10 cellular contexts compared by ENCODE assay signal in the genomic region with DNA sequence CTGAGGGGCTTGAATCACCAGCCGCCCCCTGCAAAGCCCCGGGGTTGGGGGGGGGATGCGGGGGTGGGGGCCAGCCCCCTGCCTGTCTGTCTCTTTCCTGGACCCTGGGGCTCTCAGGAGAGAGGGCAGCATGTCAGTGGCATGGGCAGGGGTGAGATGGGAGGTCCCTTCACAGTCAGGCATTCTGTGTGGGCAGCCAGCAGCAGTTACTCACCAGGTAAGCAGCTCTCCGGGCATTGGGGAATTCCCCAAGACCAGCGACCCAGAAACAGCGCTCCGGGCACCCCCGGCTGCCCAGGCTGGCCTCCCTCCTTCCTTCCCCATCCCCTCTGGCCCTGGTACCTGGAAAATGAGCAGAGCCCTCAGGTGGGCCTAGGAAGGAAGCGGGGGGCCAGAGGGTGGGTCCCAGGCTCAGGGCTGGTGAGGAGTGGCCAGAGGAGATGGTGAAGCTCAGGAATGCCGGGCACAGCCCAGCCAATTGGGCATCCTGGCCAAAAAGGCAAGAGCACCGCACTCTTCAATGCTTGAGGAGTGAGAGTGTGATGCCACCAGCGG. TPM values are rescaled to one million over a fixed set of nuclear protein-coding genes. Genes with fewer than 3 reads are reported as not detected.
DNase-seq lines count a peak whose midpoint lies in the region; ATAC-seq and TF ChIP-seq lines count a peak whose summit lies in the region.
"Had no signal": no experiment of that assay in that cellular context is flagged by ENCODE, and none has a peak within 500 bp of the region (broad histone marks: within the 10 kb centered on the region; RNA-seq: fewer than 3 reads in every experiment).

No MANE protein-coding gene starts in this region.

- no peaks in the 10 kb centered on the region for H4K20me1 ChIP-seq in OCI-LY3 (ENCODE audit: insufficient read depth, low read length)

- 92% methylated on average over 4 of the region's 12 CpGs for WGBS in suprapubic skin

- TF ChIP-seq EP300 in suprapubic skin (IDR thresholded peaks at IDR 0.05): no peak

- no peak overlapping the region for H3K27ac Mint-ChIP-seq in activated CD4-positive, alpha-beta T cell treated with anti-CD3 and anti-CD28 coated beads for 36 hours

- H2AFZ ChIP-seq in OCI-LY3 (ENCODE audit: low read depth, low read length): no peak overlapping the region; the same call in 1 of the 2 replicates

- H3K9ac ChIP-seq in OCI-LY3 (ENCODE audit: low read length) (no peak overlapping the region), skeletal muscle satellite cell (ENCODE audit: low read depth, low read length) (peak overlapping the region; percentile 72)

- intact Hi-C loops in activated CD4-positive, alpha-beta T cell treated with anti-CD3 and anti-CD28 coated beads for 36 hours (cut with DNase I, micrococcal nuclease): no loop called here

- POLR2A ChIA-PET in activated CD4-positive, alpha-beta T cell treated with anti-CD3 and anti-CD28 coated beads for 36 hours (lab: Charles Lee): no interaction called here

- peaks cover 43% of the 10 kb centered on the region for H3K4me1 ChIP-seq in OCI-LY3 (ENCODE audit: low read length)
- H3K4me1 ChIP-seq in skeletal muscle satellite cell (ENCODE audit: control insufficient read depth, insufficient read depth, low read length): peaks cover 72% of the 10 kb centered on the region
- peaks cover 65% of the 10 kb centered on the region for H3K4me1 ChIP-seq in suprapubic skin

- H3K27ac ChIP-seq in OCI-LY3 (ENCODE audit: low read length) (no peak overlapping the region), suprapubic skin (no peak overlapping the region)

- H3K9me3 ChIP-seq in OCI-LY3 (ENCODE audit: insufficient read depth, low read length) (no peaks in the 10 kb centered on the region), skeletal muscle satellite cell (replicated peaks; ENCODE audit: low read length) (no peaks in the 10 kb centered on the region), suprapubic skin (no peaks in the 10 kb centered on the region)
- H3K9me3 ChIP-seq: vagina had no signal

- peaks cover 3% of the 10 kb centered on the region for H3K36me3 Mint-ChIP-seq in activated CD4-positive, alpha-beta T cell treated with anti-CD3 and anti-CD28 coated beads for 36 hours (ENCODE audit: low read depth)

- no peak overlapping the region for H3K4me3 Mint-ChIP-seq in activated CD4-positive, alpha-beta T cell treated with anti-CD3 and anti-CD28 coated beads for 36 hours

- H3K4me1 Mint-ChIP-seq in activated CD4-positive, alpha-beta T cell treated with anti-CD3 and anti-CD28 coated beads for 36 hours: peaks cover 39% of the 10 kb centered on the region

- no peaks in the 10 kb centered on the region for H3K9me3 Mint-ChIP-seq in activated CD4-positive, alpha-beta T cell treated with anti-CD3 and anti-CD28 coated beads for 36 hours (ENCODE audit: low read depth)

- peak; percentile 59 for ATAC-seq in activated CD4-positive, alpha-beta T cell treated with anti-CD3 and anti-CD28 coated beads for 36 hours

- peak overlapping the region; percentile 59 for H3K4me2 ChIP-seq in OCI-LY3 (ENCODE audit: low read length)
- peak overlapping the region; percentile 56 for H3K4me2 ChIP-seq in skeletal muscle satellite cell (ENCODE audit: low read length)

- no peak for TF ChIP-seq CTCF in OCI-LY3 (IDR thresholded peaks at IDR 0.05; ENCODE audit: low read depth, low read length)
- TF ChIP-seq CTCF in choroid plexus epithelial cell (conservative IDR thresholded peaks at IDR 0.05; ENCODE audit: low read depth, low read length): no peak
- no peak for TF ChIP-seq CTCF in GM10266 (IDR thresholded peaks at IDR 0.05; ENCODE audit: control insufficient read depth, insufficient read depth, low read depth, missing control alignments)
- TF ChIP-seq CTCF in suprapubic skin (IDR thresholded peaks at IDR 0.05): no peak

- H3K27me3 ChIP-seq in OCI-LY3 (ENCODE audit: low read depth, low read length): peaks cover 19% of the 10 kb centered on the region
- no peaks in the 10 kb centered on the region for H3K27me3 ChIP-seq in skeletal muscle satellite cell (ENCODE audit: control insufficient read depth, insufficient read depth, low read length)
- H3K27me3 ChIP-seq in suprapubic skin: peaks cover 12% of the 10 kb centered on the region
- H3K27me3 ChIP-seq: vagina had no signal

- no peaks in the 10 kb centered on the region for H3K27me3 Mint-ChIP-seq in activated CD4-positive, alpha-beta T cell treated with anti-CD3 and anti-CD28 coated beads for 36 hours

- CTCF ChIA-PET in activated CD4-positive, alpha-beta T cell treated with anti-CD3 and anti-CD28 coated beads for 36 hours (lab: Charles Lee): interaction anchor here (0.7 to 5.7 kb wide), 4 partner anchors 14 to 944 kb away, joined by 3 to 55 read pairs (median 3); a partner anchor contains a TSS

- H3K4me3 ChIP-seq in OCI-LY3 (ENCODE audit: low read length) (peak overlapping the region; percentile 48), choroid plexus epithelial cell (ENCODE audit: low read depth, low read length) (no peak overlapping the region), skeletal muscle satellite cell (ENCODE audit: low read length) (no peak overlapping the region), suprapubic skin (no peak overlapping the region)
- H3K4me3 ChIP-seq: vagina had no signal

- no peaks in the 10 kb centered on the region for H3K79me2 ChIP-seq in OCI-LY3 (ENCODE audit: low read length)

- H3K36me3 ChIP-seq in OCI-LY3 (replicated peaks; ENCODE audit: low read depth, low read length) (no peaks in the 10 kb centered on the region), skeletal muscle satellite cell (ENCODE audit: insufficient read depth, low read length) (no peaks in the 10 kb centered on the region), suprapubic skin (no peaks in the 10 kb centered on the region)
- H3K36me3 ChIP-seq: vagina had no signal

- no peak for TF ChIP-seq POLR2A in suprapubic skin (IDR thresholded peaks at IDR 0.05)

- DNase-seq in activated CD4-positive, alpha-beta T cell treated with anti-CD3 and anti-CD28 coated beads for 36 hours: peak; percentile 72
- no peak for DNase-seq in activated CD4-positive, alpha-beta T cell treated with anti-CD3 and anti-CD28 coated beads for 1 hour
- DNase-seq in choroid plexus epithelial cell (ENCODE audit: low read depth) (peak; percentile 57), GM10266 (ENCODE audit: extremely low spot score) (no peak), suprapubic skin (ENCODE audit: low spot score in 2 of 2) (no peak), islet precursor cell (no peak)
- DNase-seq: NCI-H2081 had no signal

RNA-seq across cellular contexts. Expression of a gene that starts 4.2 kb away (rescaled TPM):
- 100 to 1,000 TPM in 1 of 2 experiments, 10 to 100 TPM in 1; 77.3 to 105 TPM for total RNA-seq in activated CD4-positive, alpha-beta T cell treated with anti-CD3 and anti-CD28 coated beads for 36 hours
- total RNA-seq in skeletal muscle satellite cell (2012; rRNA removed): 13.2 and 25.1 TPM in 2 replicates
- 10 to 100 TPM in 1 of 4 donors, 1 to 10 TPM in 3; 4.2 to 15.3 (median 8.5) TPM for total RNA-seq in suprapubic skin

RNA-seq across cellular contexts. Expression of a gene that starts 15.9 kb away (rescaled TPM):
- total RNA-seq in activated CD4-positive, alpha-beta T cell treated with anti-CD3 and anti-CD28 coated beads for 36 hours: 10 to 100 TPM; 13.8 to 17.6 TPM
- total RNA-seq in skeletal muscle satellite cell (2012; rRNA removed): not detected in 2 replicates
- total RNA-seq in suprapubic skin: under 1 TPM in 1 of 4 donors, not detected in 3; 0.34 TPM
- total RNA-seq: vagina had no signal

RNA-seq across cellular contexts. Expression of a gene that starts 38.5 kb away (rescaled TPM):
- 1 to 10 TPM; 1.6 to 2.2 TPM for total RNA-seq in activated CD4-positive, alpha-beta T cell treated with anti-CD3 and anti-CD28 coated beads for 36 hours
- total RNA-seq in skeletal muscle satellite cell (2012; rRNA removed): 2.0 and 5.7 TPM in 2 replicates
- total RNA-seq in suprapubic skin: 10 to 100 TPM; 16.3 to 22.8 (median 20.6) TPM

Comparison
In these comparisons a context has a peak if more than half of its experiments do, and no peak if none do; other contexts are left out.
1. DNase-seq: peak in activated CD4-positive, alpha-beta T cell treated with anti-CD3 and anti-CD28 coated beads for 36 hours (single experiment) and choroid plexus epithelial cell (single experiment); none in activated CD4-positive, alpha-beta T cell treated with anti-CD3 and anti-CD28 coated beads for 1 hour (single experiment), GM10266 (single experiment), suprapubic skin (0 of 2) and islet precursor cell (single experiment).
2. RNA of a gene that starts 4.2 kb away (total RNA-seq): 77.3 to 105 TPM in activated CD4-positive, alpha-beta T cell treated with anti-CD3 and anti-CD28 coated beads for 36 hours; 4.2 to 15.3 TPM in suprapubic skin; every median in the first group is over 4 times any median in the second.
3. RNA of a gene that starts 15.9 kb away (total RNA-seq): 13.8 to 17.6 TPM in activated CD4-positive, alpha-beta T cell treated with anti-CD3 and anti-CD28 coated beads for 36 hours; 0.34 TPM in suprapubic skin; every median in the first group is over 10 times any median in the second.
4. RNA of a gene that starts 38.5 kb away (total RNA-seq): 16.3 to 22.8 TPM in suprapubic skin; 1.6 to 2.2 TPM in activated CD4-positive, alpha-beta T cell treated with anti-CD3 and anti-CD28 coated beads for 36 hours; every median in the first group is over 4 times any median in the second.